Comparison of ENCODE assay signal across 1 cellular context in the genomic region with DNA sequence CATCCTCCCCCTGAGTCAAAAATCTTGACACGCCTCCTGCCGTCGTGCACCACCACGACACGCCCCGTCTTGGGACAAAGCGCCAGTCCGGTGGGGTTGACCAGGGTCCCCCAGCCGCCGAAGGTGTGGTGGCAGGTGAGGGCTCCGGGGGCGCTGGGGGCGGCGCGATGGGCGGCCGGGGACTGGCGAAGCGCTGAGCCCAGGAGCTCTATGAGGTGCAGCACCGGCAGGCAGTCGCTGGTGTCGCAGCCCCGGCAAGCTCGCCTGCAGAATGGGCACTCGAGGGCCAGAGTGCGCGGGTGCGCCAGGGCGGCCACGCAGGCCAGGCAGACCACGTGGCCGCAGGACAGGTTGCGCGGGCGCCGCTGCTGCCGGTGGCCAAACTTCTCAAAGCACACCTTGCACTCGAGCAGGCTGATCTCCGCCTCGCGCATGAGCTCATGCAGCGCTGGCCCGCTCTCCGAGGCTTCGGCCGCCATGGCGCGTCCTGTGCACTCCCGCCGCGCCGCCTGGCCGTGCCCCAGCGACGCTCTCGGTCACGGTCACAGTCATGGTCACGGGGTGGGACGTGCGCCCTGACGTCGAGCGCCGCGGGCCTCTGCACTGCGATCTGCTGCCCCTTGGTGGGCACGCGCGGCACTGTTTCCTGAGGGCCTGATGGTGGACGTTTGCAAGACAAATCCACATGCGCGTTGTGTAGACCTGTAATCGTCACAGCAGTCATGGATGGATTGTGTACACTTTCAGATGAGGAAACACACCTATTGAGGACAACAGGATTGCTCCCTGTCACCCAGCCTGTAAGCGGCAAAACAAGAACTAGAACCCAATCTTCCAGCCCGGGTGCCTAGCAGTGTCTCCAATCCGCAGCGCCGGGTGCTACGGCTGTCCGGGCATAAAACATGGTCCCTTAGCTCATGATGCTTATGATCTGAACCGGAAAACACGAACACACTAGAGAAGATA.
TF ChIP-seq lines count a peak whose summit lies in the region.

A gene (minus strand): TSS at position 550 of the 966 bp plus-strand sequence. CDS start 71 bp downstream, at position 479.

TF ChIP-seq in HepG2, 621 proteins besides CTCF, POLR2A, EP300 and RAD21 (continued from another document and continues in another):
- TF ChIP-seq RFXANK (CRISPR knock-in tag; IDR thresholded peaks at IDR 0.05) (peak; percentile 89; the same call in 1 of the 2 replicates), ZNF230 (CRISPR knock-in tag; IDR thresholded peaks at IDR 0.05) (peak; percentile 99), POLR2AphosphoS5 (IDR thresholded peaks at IDR 0.05; ENCODE audit: low read depth, low read length) (no peak), CHCHD3 (CRISPR knock-in tag; IDR thresholded peaks at IDR 0.05) (peak; percentile 98), CC2D1A (CRISPR knock-in tag; IDR thresholded peaks at IDR 0.05) (no peak), CEBPB (IDR thresholded peaks at IDR 0.05; ENCODE audit: borderline replicate concordance, low read depth, low read length) (no peak), THYN1 (CRISPR knock-in tag; IDR thresholded peaks at IDR 0.05; ENCODE audit: borderline replicate concordance, low read depth) (no peak), FOSL1 (CRISPR knock-in tag; IDR thresholded peaks at IDR 0.05; ENCODE audit: borderline replicate concordance) (no peak), ZNF790 (CRISPR knock-in tag; IDR thresholded peaks at IDR 0.05; ENCODE audit: borderline replicate concordance) (no peak), JARID2 (CRISPR knock-in tag; IDR thresholded peaks at IDR 0.05; ENCODE audit: insufficient replicate concordance) (peak; percentile 95), ARNT2 (CRISPR knock-in tag; IDR thresholded peaks at IDR 0.05; ENCODE audit: low read depth) (peak; percentile 98), ZFP90 (CRISPR knock-in tag; IDR thresholded peaks at IDR 0.05; ENCODE audit: borderline replicate concordance) (peak; percentile 86; the same call in 1 of the 2 replicates), ZNF558 (CRISPR knock-in tag; IDR thresholded peaks at IDR 0.05; ENCODE audit: borderline replicate concordance) (no peak), ZNF138 (CRISPR knock-in tag; IDR thresholded peaks at IDR 0.05; ENCODE audit: low read depth) (0 out of 2 replicates have a peak, but pooled peaks have one; percentile 74), RFX1 (IDR thresholded peaks at IDR 0.05) (no peak), FOSL2 (CRISPR knock-in tag; IDR thresholded peaks at IDR 0.05) (peak; percentile 87), RARA (CRISPR knock-in tag; IDR thresholded peaks at IDR 0.05) (peak; percentile 100), ZNF10 (CRISPR knock-in tag; IDR thresholded peaks at IDR 0.05; ENCODE audit: borderline replicate concordance, low read depth) (no peak), ZNF572 (CRISPR knock-in tag; IDR thresholded peaks at IDR 0.05) (no peak), ZFP36 (IDR thresholded peaks at IDR 0.05; ENCODE audit: borderline replicate concordance, low read depth, low read length, partially characterized antibody) (no peak), ZZZ3 (CRISPR knock-in tag; IDR thresholded peaks at IDR 0.05; ENCODE audit: borderline replicate concordance) (peak; percentile 83; the same call in 1 of the 2 replicates), ZNF451 (CRISPR knock-in tag; IDR thresholded peaks at IDR 0.05) (peak; percentile 100), ZNF713 (CRISPR knock-in tag; IDR thresholded peaks at IDR 0.05) (0 out of 2 replicates have a peak, but pooled peaks have one; percentile 50), EED (CRISPR knock-in tag; IDR thresholded peaks at IDR 0.05) (peak; percentile 80; the same call in 1 of the 2 replicates), PHF20 (CRISPR knock-in tag; IDR thresholded peaks at IDR 0.05) (no peak; the same call in 1 of the 2 replicates), ZNF563 (CRISPR knock-in tag; IDR thresholded peaks at IDR 0.05) (peak; percentile 78; the same call in 1 of the 2 replicates), HNRNPL (IDR thresholded peaks at IDR 0.05; ENCODE audit: low read depth, low read length) (no peak), ZC3H4 (CRISPR knock-in tag; IDR thresholded peaks at IDR 0.05; ENCODE audit: borderline replicate concordance) (no peak), MAF1 (CRISPR knock-in tag; IDR thresholded peaks at IDR 0.05; ENCODE audit: borderline replicate concordance) (0 out of 2 replicates have a peak, but pooled peaks have one; percentile 82), NR2F2 (IDR thresholded peaks at IDR 0.05; ENCODE audit: borderline replicate concordance, low read depth) (peak; percentile 14; the same call in 1 of the 2 replicates), ZKSCAN5 (CRISPR knock-in tag; IDR thresholded peaks at IDR 0.05) (0 out of 2 replicates have a peak, but pooled peaks have one; percentile 29), ZNF282 (IDR thresholded peaks at IDR 0.05; ENCODE audit: partially characterized antibody) (no peak), HNF4A (CRISPR knock-in tag; IDR thresholded peaks at IDR 0.05) (peak; percentile 68)
- TF ChIP-seq, protein P1, sequence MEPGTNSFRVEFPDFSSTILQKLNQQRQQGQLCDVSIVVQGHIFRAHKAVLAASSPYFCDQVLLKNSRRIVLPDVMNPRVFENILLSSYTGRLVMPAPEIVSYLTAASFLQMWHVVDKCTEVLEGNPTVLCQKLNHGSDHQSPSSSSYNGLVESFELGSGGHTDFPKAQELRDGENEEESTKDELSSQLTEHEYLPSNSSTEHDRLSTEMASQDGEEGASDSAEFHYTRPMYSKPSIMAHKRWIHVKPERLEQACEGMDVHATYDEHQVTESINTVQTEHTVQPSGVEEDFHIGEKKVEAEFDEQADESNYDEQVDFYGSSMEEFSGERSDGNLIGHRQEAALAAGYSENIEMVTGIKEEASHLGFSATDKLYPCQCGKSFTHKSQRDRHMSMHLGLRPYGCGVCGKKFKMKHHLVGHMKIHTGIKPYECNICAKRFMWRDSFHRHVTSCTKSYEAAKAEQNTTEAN (CRISPR knock-in tag; conservative IDR thresholded peaks at IDR 0.05): no peak
- TF ChIP-seq, protein P2, sequence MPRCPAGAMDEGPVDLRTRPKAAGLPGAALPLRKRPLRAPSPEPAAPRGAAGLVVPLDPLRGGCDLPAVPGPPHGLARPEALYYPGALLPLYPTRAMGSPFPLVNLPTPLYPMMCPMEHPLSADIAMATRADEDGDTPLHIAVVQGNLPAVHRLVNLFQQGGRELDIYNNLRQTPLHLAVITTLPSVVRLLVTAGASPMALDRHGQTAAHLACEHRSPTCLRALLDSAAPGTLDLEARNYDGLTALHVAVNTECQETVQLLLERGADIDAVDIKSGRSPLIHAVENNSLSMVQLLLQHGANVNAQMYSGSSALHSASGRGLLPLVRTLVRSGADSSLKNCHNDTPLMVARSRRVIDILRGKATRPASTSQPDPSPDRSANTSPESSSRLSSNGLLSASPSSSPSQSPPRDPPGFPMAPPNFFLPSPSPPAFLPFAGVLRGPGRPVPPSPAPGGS (CRISPR knock-in tag; IDR thresholded peaks at IDR 0.05): peak; percentile 98; the same call in 1 of the 2 replicates
- TF ChIP-seq, protein P3, sequence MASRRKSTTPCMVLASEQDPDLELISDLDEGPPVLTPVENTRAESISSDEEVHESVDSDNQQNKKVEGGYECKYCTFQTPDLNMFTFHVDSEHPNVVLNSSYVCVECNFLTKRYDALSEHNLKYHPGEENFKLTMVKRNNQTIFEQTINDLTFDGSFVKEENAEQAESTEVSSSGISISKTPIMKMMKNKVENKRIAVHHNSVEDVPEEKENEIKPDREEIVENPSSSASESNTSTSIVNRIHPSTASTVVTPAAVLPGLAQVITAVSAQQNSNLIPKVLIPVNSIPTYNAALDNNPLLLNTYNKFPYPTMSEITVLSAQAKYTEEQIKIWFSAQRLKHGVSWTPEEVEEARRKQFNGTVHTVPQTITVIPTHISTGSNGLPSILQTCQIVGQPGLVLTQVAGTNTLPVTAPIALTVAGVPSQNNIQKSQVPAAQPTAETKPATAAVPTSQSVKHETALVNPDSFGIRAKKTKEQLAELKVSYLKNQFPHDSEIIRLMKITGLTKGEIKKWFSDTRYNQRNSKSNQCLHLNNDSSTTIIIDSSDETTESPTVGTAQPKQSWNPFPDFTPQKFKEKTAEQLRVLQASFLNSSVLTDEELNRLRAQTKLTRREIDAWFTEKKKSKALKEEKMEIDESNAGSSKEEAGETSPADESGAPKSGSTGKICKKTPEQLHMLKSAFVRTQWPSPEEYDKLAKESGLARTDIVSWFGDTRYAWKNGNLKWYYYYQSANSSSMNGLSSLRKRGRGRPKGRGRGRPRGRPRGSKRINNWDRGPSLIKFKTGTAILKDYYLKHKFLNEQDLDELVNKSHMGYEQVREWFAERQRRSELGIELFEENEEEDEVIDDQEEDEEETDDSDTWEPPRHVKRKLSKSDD (CRISPR knock-in tag; IDR thresholded peaks at IDR 0.05; ENCODE audit: low read depth): peak; percentile 99
- TF ChIP-seq, protein P4, sequence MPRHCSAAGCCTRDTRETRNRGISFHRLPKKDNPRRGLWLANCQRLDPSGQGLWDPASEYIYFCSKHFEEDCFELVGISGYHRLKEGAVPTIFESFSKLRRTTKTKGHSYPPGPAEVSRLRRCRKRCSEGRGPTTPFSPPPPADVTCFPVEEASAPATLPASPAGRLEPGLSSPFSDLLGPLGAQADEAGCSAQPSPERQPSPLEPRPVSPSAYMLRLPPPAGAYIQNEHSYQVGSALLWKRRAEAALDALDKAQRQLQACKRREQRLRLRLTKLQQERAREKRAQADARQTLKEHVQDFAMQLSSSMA (CRISPR knock-in tag; IDR thresholded peaks at IDR 0.05): peak; percentile 90; the same call in 1 of the 2 replicates
- TF ChIP-seq, protein P5, sequence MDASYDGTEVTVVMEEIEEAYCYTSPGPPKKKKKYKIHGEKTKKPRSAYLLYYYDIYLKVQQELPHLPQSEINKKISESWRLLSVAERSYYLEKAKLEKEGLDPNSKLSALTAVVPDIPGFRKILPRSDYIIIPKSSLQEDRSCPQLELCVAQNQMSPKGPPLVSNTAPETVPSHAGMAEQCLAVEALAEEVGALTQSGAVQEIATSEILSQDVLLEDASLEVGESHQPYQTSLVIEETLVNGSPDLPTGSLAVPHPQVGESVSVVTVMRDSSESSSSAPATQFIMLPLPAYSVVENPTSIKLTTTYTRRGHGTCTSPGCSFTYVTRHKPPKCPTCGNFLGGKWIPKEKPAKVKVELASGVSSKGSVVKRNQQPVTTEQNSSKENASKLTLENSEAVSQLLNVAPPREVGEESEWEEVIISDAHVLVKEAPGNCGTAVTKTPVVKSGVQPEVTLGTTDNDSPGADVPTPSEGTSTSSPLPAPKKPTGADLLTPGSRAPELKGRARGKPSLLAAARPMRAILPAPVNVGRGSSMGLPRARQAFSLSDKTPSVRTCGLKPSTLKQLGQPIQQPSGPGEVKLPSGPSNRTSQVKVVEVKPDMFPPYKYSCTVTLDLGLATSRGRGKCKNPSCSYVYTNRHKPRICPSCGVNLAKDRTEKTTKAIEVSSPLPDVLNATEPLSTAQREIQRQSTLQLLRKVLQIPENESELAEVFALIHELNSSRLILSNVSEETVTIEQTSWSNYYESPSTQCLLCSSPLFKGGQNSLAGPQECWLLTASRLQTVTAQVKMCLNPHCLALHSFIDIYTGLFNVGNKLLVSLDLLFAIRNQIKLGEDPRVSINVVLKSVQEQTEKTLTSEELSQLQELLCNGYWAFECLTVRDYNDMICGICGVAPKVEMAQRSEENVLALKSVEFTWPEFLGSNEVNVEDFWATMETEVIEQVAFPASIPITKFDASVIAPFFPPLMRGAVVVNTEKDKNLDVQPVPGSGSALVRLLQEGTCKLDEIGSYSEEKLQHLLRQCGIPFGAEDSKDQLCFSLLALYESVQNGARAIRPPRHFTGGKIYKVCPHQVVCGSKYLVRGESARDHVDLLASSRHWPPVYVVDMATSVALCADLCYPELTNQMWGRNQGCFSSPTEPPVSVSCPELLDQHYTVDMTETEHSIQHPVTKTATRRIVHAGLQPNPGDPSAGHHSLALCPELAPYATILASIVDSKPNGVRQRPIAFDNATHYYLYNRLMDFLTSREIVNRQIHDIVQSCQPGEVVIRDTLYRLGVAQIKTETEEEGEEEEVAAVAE (CRISPR knock-in tag; IDR thresholded peaks at IDR 0.05; ENCODE audit: borderline replicate concordance): peak; percentile 93
- TF ChIP-seq, protein P6, sequence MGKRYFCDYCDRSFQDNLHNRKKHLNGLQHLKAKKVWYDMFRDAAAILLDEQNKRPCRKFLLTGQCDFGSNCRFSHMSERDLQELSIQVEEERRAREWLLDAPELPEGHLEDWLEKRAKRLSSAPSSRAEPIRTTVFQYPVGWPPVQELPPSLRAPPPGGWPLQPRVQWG (CRISPR knock-in tag; IDR thresholded peaks at IDR 0.05; ENCODE audit: borderline replicate concordance, low read depth): no peak
- TF ChIP-seq, protein P7, sequence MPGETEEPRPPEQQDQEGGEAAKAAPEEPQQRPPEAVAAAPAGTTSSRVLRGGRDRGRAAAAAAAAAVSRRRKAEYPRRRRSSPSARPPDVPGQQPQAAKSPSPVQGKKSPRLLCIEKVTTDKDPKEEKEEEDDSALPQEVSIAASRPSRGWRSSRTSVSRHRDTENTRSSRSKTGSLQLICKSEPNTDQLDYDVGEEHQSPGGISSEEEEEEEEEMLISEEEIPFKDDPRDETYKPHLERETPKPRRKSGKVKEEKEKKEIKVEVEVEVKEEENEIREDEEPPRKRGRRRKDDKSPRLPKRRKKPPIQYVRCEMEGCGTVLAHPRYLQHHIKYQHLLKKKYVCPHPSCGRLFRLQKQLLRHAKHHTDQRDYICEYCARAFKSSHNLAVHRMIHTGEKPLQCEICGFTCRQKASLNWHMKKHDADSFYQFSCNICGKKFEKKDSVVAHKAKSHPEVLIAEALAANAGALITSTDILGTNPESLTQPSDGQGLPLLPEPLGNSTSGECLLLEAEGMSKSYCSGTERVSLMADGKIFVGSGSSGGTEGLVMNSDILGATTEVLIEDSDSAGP (CRISPR knock-in tag; IDR thresholded peaks at IDR 0.05; ENCODE audit: borderline replicate concordance): peak; percentile 98
- TF ChIP-seq, protein P8, sequence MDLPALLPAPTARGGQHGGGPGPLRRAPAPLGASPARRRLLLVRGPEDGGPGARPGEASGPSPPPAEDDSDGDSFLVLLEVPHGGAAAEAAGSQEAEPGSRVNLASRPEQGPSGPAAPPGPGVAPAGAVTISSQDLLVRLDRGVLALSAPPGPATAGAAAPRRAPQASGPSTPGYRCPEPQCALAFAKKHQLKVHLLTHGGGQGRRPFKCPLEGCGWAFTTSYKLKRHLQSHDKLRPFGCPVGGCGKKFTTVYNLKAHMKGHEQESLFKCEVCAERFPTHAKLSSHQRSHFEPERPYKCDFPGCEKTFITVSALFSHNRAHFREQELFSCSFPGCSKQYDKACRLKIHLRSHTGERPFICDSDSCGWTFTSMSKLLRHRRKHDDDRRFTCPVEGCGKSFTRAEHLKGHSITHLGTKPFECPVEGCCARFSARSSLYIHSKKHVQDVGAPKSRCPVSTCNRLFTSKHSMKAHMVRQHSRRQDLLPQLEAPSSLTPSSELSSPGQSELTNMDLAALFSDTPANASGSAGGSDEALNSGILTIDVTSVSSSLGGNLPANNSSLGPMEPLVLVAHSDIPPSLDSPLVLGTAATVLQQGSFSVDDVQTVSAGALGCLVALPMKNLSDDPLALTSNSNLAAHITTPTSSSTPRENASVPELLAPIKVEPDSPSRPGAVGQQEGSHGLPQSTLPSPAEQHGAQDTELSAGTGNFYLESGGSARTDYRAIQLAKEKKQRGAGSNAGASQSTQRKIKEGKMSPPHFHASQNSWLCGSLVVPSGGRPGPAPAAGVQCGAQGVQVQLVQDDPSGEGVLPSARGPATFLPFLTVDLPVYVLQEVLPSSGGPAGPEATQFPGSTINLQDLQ (CRISPR knock-in tag; IDR thresholded peaks at IDR 0.05): peak; percentile 82; the same call in 1 of the 2 replicates
- TF ChIP-seq, protein P9, sequence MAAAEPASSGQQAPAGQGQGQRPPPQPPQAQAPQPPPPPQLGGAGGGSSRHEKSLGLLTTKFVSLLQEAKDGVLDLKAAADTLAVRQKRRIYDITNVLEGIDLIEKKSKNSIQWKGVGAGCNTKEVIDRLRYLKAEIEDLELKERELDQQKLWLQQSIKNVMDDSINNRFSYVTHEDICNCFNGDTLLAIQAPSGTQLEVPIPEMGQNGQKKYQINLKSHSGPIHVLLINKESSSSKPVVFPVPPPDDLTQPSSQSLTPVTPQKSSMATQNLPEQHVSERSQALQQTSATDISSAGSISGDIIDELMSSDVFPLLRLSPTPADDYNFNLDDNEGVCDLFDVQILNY (CRISPR knock-in tag; conservative IDR thresholded peaks at IDR 0.05): peak; percentile 91
